21 cellular contexts compared by ENCODE assay signal in genomic region chr7:121371367-121371766, GRCh38. TPM values are rescaled to one million over a fixed set of nuclear protein-coding genes. Genes with fewer than 3 reads are reported as not detected.
DNase-seq lines count a peak whose midpoint lies in the region; ATAC-seq and TF ChIP-seq lines count a peak whose summit lies in the region.
"Had no signal": no experiment of that assay in that cellular context is flagged by ENCODE, and none has a peak within 500 bp of the region (broad histone marks: within the 10 kb centered on the region; RNA-seq: fewer than 3 reads in every experiment).

No MANE protein-coding gene starts in this region.

- H3K27ac ChIP-seq in MM.1S (ENCODE audit: low read length), result peak overlapping the region; percentile 85; the same call in 1 of the 2 replicates
- H3K27ac ChIP-seq in endodermal cell (ENCODE audit: low read depth, low read length), result no peak overlapping the region
- H3K27ac ChIP-seq in left lung, result no peak overlapping the region
- no peak overlapping the region for H3K27ac ChIP-seq in SJCRH30
- H3K27ac ChIP-seq: heart right ventricle, left ventricle myocardium inferior, tibial artery had no signal

- H3K9me2 ChIP-seq in MM.1S (replicated peaks; ENCODE audit: insufficient read depth, low read length), result no peaks in the 10 kb centered on the region

- POLR2A ChIA-PET in Caco-2 (lab: Charles Lee), result no interaction called here

- H3K4me1 Mint-ChIP-seq in stimulated activated naive CD8-positive, alpha-beta T cell treated with anti-CD3 and anti-CD28 coated beads, Interleukin-15, Interleukin-2, amounts not matched to agents 100 ng/mL and 50 ng/mL, for 24 hours (ENCODE audit: low read depth), result peaks cover 65% of the 10 kb centered on the region
- H3K4me1 Mint-ChIP-seq in endodermal cell (peaks cover 7% of the 10 kb centered on the region), Caco-2 (ENCODE audit: low read depth, unreplicated experiment) (peaks cover 13% of the 10 kb centered on the region)
- H3K4me1 Mint-ChIP-seq in stimulated activated naive CD8-positive, alpha-beta T cell treated with anti-CD3 and anti-CD28 coated beads, Interleukin-15, amount 100 ng/mL, for 72 hours, result peaks cover 25% of the 10 kb centered on the region

- no peaks in the 10 kb centered on the region for H3K9me3 Mint-ChIP-seq in stimulated activated naive CD8-positive, alpha-beta T cell treated with anti-CD3 and anti-CD28 coated beads, Interleukin-15, Interleukin-2, amounts not matched to agents 100 ng/mL and 50 ng/mL, for 24 hours
- H3K9me3 Mint-ChIP-seq in endodermal cell (no peaks in the 10 kb centered on the region), Caco-2 (ENCODE audit: unreplicated experiment) (no peaks in the 10 kb centered on the region)
- H3K9me3 Mint-ChIP-seq in stimulated activated naive CD8-positive, alpha-beta T cell treated with anti-CD3 and anti-CD28 coated beads, Interleukin-15, amount 100 ng/mL, for 72 hours, result no peaks in the 10 kb centered on the region
- H3K9me3 Mint-ChIP-seq: HFFc6 had no signal

- peaks cover 6% of the 10 kb centered on the region for H3K36me3 ChIP-seq in MM.1S (replicated peaks; ENCODE audit: insufficient read depth, low read length)
- H3K36me3 ChIP-seq in endodermal cell (ENCODE audit: control insufficient read depth, insufficient read depth, low read length), result peaks cover 68% of the 10 kb centered on the region
- H3K36me3 ChIP-seq in left lung, result peaks cover 0 to 8% of the 10 kb centered on the region in 2 donors
- H3K36me3 ChIP-seq in SJCRH30, result peaks cover 56% of the 10 kb centered on the region
- no peaks in the 10 kb centered on the region; the same call in 1 of the 2 replicates for H3K36me3 ChIP-seq in Caco-2 (ENCODE audit: control insufficient read depth, insufficient read depth, low read length)

- no peak for DNase-seq in stimulated activated naive CD8-positive, alpha-beta T cell treated with anti-CD3 and anti-CD28 coated beads, Interleukin-15, Interleukin-2, amounts not matched to agents 100 U/mL and 50 U/mL, for 24 hours
- DNase-seq in MM.1S, result no peak
- no peak for DNase-seq in endodermal cell
- DNase-seq in stimulated activated naive CD8-positive, alpha-beta T cell treated with anti-CD3 and anti-CD28 coated beads, Interleukin-15, amount 100 ng/mL, for 72 hours, result no peak
- DNase-seq in left lung, result no peak
- DNase-seq in SJCRH30, result no peak
- no peak for DNase-seq in Caco-2
- DNase-seq: activated CD8-positive, alpha-beta memory T cell treated with anti-CD3 and anti-CD28 coated beads for 24 hours; heart right ventricle; HFFc6; left ventricle myocardium inferior; NCI-H1092; NCI-H2029; SIG-M5; stimulated activated CD4-positive, alpha-beta T cell treated with anti-CD3 and anti-CD28 coated beads, Interleukin-1b, Interleukin-23, amount 100 ng/mL, for 48 hours; stimulated activated naive CD4-positive, alpha-beta T cell; tibial artery had no signal

- CTCF ChIA-PET in Caco-2 (lab: Charles Lee), result no interaction called here

- H3K4me3 ChIP-seq in MM.1S (ENCODE audit: low read length) (no peak overlapping the region), endodermal cell (ENCODE audit: low read length) (no peak overlapping the region), left lung (no peak overlapping the region), SJCRH30 (no peak overlapping the region), Caco-2 (ENCODE audit: low read depth, low read length) (no peak overlapping the region)
- H3K4me3 ChIP-seq: heart right ventricle, left ventricle myocardium inferior, tibial artery had no signal

- H3K9me3 ChIP-seq in MM.1S (replicated peaks; ENCODE audit: insufficient read depth, low read length) (no peaks in the 10 kb centered on the region), endodermal cell (ENCODE audit: control insufficient read depth, low read length) (no peaks in the 10 kb centered on the region), left lung (no peaks in the 10 kb centered on the region), SJCRH30 (replicated peaks) (no peaks in the 10 kb centered on the region), Caco-2 (no peaks in the 10 kb centered on the region)
- H3K9me3 ChIP-seq: heart right ventricle, left ventricle myocardium inferior, tibial artery had no signal

- H4K20me1 ChIP-seq in MM.1S (ENCODE audit: insufficient read depth, low read length), result no peaks in the 10 kb centered on the region

- 92% methylated on average over 1 of the region's 1 CpG; no CpG with 5 or more reads in 1 of the 2 experiments for WGBS in endodermal cell (ENCODE audit: insufficient coverage in 1 of 2, insufficient read length in 1 of 2), 2 experiments

- no TSS peak for BruUV-seq in Caco-2 (replicated peaks; lab: Mats Ljungman, UMichigan)

- H3K4me2 ChIP-seq in MM.1S (ENCODE audit: low read depth, low read length), result peak overlapping the region; percentile 91; the same call in 1 of the 2 replicates

- TF ChIP-seq CTCF in MM.1S (IDR thresholded peaks at IDR 0.05; ENCODE audit: low read length) (no peak), endodermal cell (conservative IDR thresholded peaks at IDR 0.05) (no peak), left lung (IDR thresholded peaks at IDR 0.05) (no peak), Caco-2 (IDR thresholded peaks at IDR 0.05; ENCODE audit: insufficient read depth in 1 of 2, low read depth in 1 of 2, low read length in 1 of 2, severe bottlenecking in 1 of 2, unreplicated experiment in 1 of 2) (no peak)

- no peak overlapping the region for H2AFZ ChIP-seq in MM.1S (ENCODE audit: low read length)

- no peaks in the 10 kb centered on the region for H3K27me3 Mint-ChIP-seq in stimulated activated naive CD8-positive, alpha-beta T cell treated with anti-CD3 and anti-CD28 coated beads, Interleukin-15, Interleukin-2, amounts not matched to agents 100 ng/mL and 50 ng/mL, for 24 hours
- H3K27me3 Mint-ChIP-seq in endodermal cell (ENCODE audit: insufficient read depth) (no peaks in the 10 kb centered on the region), Caco-2 (ENCODE audit: insufficient read depth, unreplicated experiment) (no peaks in the 10 kb centered on the region)
- H3K27me3 Mint-ChIP-seq in stimulated activated naive CD8-positive, alpha-beta T cell treated with anti-CD3 and anti-CD28 coated beads, Interleukin-15, amount 100 ng/mL, for 72 hours, result no peaks in the 10 kb centered on the region

- H3K27me3 ChIP-seq in MM.1S (replicated peaks; ENCODE audit: insufficient read depth, low read length) (no peaks in the 10 kb centered on the region), endodermal cell (ENCODE audit: control insufficient read depth, insufficient read depth, low read length, poor library complexity, severe bottlenecking) (no peaks in the 10 kb centered on the region), left lung (no peaks in the 10 kb centered on the region), SJCRH30 (no peaks in the 10 kb centered on the region), Caco-2 (replicated peaks; ENCODE audit: control insufficient read depth, insufficient read depth, low read length) (no peaks in the 10 kb centered on the region)
- H3K27me3 ChIP-seq: heart right ventricle, tibial artery had no signal

- peaks cover 66% of the 10 kb centered on the region for H3K79me2 ChIP-seq in MM.1S (ENCODE audit: low read length)

- intact Hi-C loops in left lung (cut with DNase I) (no loop called here), Caco-2 (cut with micrococcal nuclease; ENCODE audit: unreplicated experiment) (no loop called here)

- peak overlapping the region; percentile 79 for H3K27ac Mint-ChIP-seq in stimulated activated naive CD8-positive, alpha-beta T cell treated with anti-CD3 and anti-CD28 coated beads, Interleukin-15, Interleukin-2, amounts not matched to agents 100 ng/mL and 50 ng/mL, for 24 hours
- peak overlapping the region; percentile 37 for H3K27ac Mint-ChIP-seq in endodermal cell
- H3K27ac Mint-ChIP-seq in stimulated activated naive CD8-positive, alpha-beta T cell treated with anti-CD3 and anti-CD28 coated beads, Interleukin-15, amount 100 ng/mL, for 72 hours, result peak overlapping the region; percentile 36 to 57
- no peak overlapping the region for H3K27ac Mint-ChIP-seq in Caco-2 (ENCODE audit: unreplicated experiment)
- H3K27ac Mint-ChIP-seq: HFFc6 had no signal

- peaks cover 39% of the 10 kb centered on the region for H3F3A ChIP-seq in MM.1S (ENCODE audit: insufficient read depth, low read length)

- H3K9ac ChIP-seq in MM.1S (ENCODE audit: low read length) (no peak overlapping the region), endodermal cell (ENCODE audit: extremely low read depth, low read length, poor library complexity, severe bottlenecking) (no peak overlapping the region)

- H3K36me3 Mint-ChIP-seq in stimulated activated naive CD8-positive, alpha-beta T cell treated with anti-CD3 and anti-CD28 coated beads, Interleukin-15, Interleukin-2, amounts not matched to agents 100 ng/mL and 50 ng/mL, for 24 hours (ENCODE audit: low read depth), result peaks cover 64% of the 10 kb centered on the region
- H3K36me3 Mint-ChIP-seq in endodermal cell (ENCODE audit: low read depth) (peaks cover 54% of the 10 kb centered on the region), Caco-2 (ENCODE audit: insufficient read depth, unreplicated experiment) (peaks cover 14% of the 10 kb centered on the region)

- H3K4me1 ChIP-seq in MM.1S (ENCODE audit: low read length) (peaks cover 52% of the 10 kb centered on the region), endodermal cell (ENCODE audit: control insufficient read depth, insufficient read depth, low read length) (no peaks in the 10 kb centered on the region), left lung (peaks cover 0 to 17% of the 10 kb centered on the region in 2 donors), SJCRH30 (peaks cover 9% of the 10 kb centered on the region), Caco-2 (no peaks in the 10 kb centered on the region)

- no peak for ATAC-seq in stimulated activated naive CD8-positive, alpha-beta T cell treated with anti-CD3 and anti-CD28 coated beads, Interleukin-15, Interleukin-2, amounts not matched to agents 100 U/mL and 50 U/mL, for 24 hours
- no peak for ATAC-seq in stimulated activated naive CD8-positive, alpha-beta T cell treated with anti-CD3 and anti-CD28 coated beads, Interleukin-15, amount 100 ng/mL, for 72 hours
- ATAC-seq in left lung, result no peak
- ATAC-seq: heart right ventricle had no signal

- no peak overlapping the region for H3K4me3 Mint-ChIP-seq in stimulated activated naive CD8-positive, alpha-beta T cell treated with anti-CD3 and anti-CD28 coated beads, Interleukin-15, Interleukin-2, amounts not matched to agents 100 ng/mL and 50 ng/mL, for 24 hours
- no peak overlapping the region for H3K4me3 Mint-ChIP-seq in endodermal cell
- H3K4me3 Mint-ChIP-seq in stimulated activated naive CD8-positive, alpha-beta T cell treated with anti-CD3 and anti-CD28 coated beads, Interleukin-15, amount 100 ng/mL, for 72 hours, result no peak overlapping the region
- H3K4me3 Mint-ChIP-seq in Caco-2 (ENCODE audit: unreplicated experiment), result no peak overlapping the region
- H3K4me3 Mint-ChIP-seq: HFFc6 had no signal

RNA-seq across cellular contexts. Expression of gene FAM3C, which starts 24.7 kb away (rescaled TPM):
- total RNA-seq in endodermal cell (10 to 100 TPM; 61.3 to 61.5 TPM), left lung (10 to 100 TPM; 44.1 to 48.6 TPM), Caco-2 (2022) (40.2 and 40.5 TPM in 2 replicates)
- 54.5 TPM for polyA plus RNA-seq in endodermal cell (2013, experiment 1 of 2)
- polyA plus RNA-seq in endodermal cell (2013, experiment 2 of 2), result 53.0 TPM
- total RNA-seq in SJCRH30 (2014; rRNA removed; shearing (Covaris generic)), result 97.4 and 114 TPM in 2 replicates

RNA-seq across cellular contexts. Expression of gene WNT16, which starts 42.6 kb away (rescaled TPM):
- total RNA-seq in endodermal cell, result under 1 TPM; 0.57 to 0.93 TPM
- 0.18 TPM for polyA plus RNA-seq in endodermal cell (2013, experiment 1 of 2)
- polyA plus RNA-seq in endodermal cell (2013, experiment 2 of 2), result not detected
- total RNA-seq in left lung, result not detected
- 0.06 TPM in 1 of 2 replicates, not detected in the other for total RNA-seq in SJCRH30 (2014; rRNA removed; shearing (Covaris generic))
- not detected in 2 replicates for total RNA-seq in Caco-2 (2022)
- total RNA-seq: epithelial cell of proximal tubule, heart right ventricle, HT1080, left ventricle myocardium inferior, pulmonary artery endothelial cell had no signal
- polyA plus RNA-seq: heart right ventricle had no signal
